11 cellular contexts compared by ENCODE assay signal in the genomic region with DNA sequence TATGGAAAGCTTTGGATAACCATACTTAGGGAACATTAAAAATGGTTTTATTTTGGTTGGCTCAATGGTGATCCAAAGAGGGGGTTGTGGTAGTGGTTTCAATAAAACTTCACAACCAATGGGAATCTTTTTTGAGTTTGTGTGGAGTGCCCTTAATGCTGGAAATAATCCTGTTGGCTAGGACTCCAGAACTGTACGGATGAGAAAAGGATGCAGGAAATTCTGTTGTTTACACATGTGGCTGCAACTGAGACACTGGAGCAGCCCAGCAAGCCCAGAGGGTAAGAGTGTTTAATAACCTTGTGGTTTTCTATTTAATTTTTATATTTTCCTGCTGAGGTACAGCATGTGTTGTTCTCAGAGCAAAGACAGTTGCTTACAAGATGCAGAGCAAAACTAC. TPM values are rescaled to one million over a fixed set of nuclear protein-coding genes. Genes with fewer than 3 reads are reported as not detected.
DNase-seq lines count a peak whose midpoint lies in the region; ATAC-seq and TF ChIP-seq lines count a peak whose summit lies in the region.
"Had no signal": no experiment of that assay in that cellular context is flagged by ENCODE, and none has a peak within 500 bp of the region (broad histone marks: within the 10 kb centered on the region; RNA-seq: fewer than 3 reads in every experiment).

A gene (plus strand): TSS at position 180 of the 400 bp plus-strand sequence. CDS start 38,684 bp downstream, outside the sequence.

- H3K9me3 Mint-ChIP-seq in GM23338 (no peaks in the 10 kb centered on the region), glutamatergic neuron (ENCODE audit: unreplicated experiment) (no peaks in the 10 kb centered on the region), Caco-2 (ENCODE audit: unreplicated experiment) (no peaks in the 10 kb centered on the region)
- H3K9me3 Mint-ChIP-seq: stimulated activated naive CD8-positive, alpha-beta T cell treated with anti-CD3 and anti-CD28 coated beads, Interleukin-15, Interleukin-2, amounts not matched to agents 100 ng/mL and 50 ng/mL, for 24 hours had no signal

- DNase-seq in GM23338 (ENCODE audit: low spot score) (no peak), SJCRH30 (peak; percentile 38 to 72), glutamatergic neuron (no peak), esophagus squamous epithelium (lab: John Stamatoyannopoulos, UW) (no peak), Caco-2 (no peak)
- DNase-seq in activated naive CD4-positive, alpha-beta T cell treated with anti-CD3 and anti-CD28 coated beads, Interleukin-2, amount 50 U/mL, for 16 hours: no peak
- DNase-seq: colonic mucosa, kidney glomerular epithelial cell, NCI-H187 treated with DMSO at 0.1 percent for 48 hours had no signal

- peaks cover 13% of the 10 kb centered on the region for H3K9me2 ChIP-seq in GM23338 (ENCODE audit: insufficient read depth)

- no TSS peak for BruUV-seq in Caco-2 (replicated peaks; lab: Mats Ljungman, UMichigan)

- H3K27ac Mint-ChIP-seq in GM23338 (peak within 1 kb of the TSS; percentile 45; the same call in 1 of the 2 replicates), glutamatergic neuron (ENCODE audit: unreplicated experiment) (peak within 1 kb of the TSS; percentile 57), Caco-2 (ENCODE audit: unreplicated experiment) (no peak within 1 kb of the TSS)
- H3K27ac Mint-ChIP-seq: stimulated activated naive CD8-positive, alpha-beta T cell treated with anti-CD3 and anti-CD28 coated beads, Interleukin-15, Interleukin-2, amounts not matched to agents 100 ng/mL and 50 ng/mL, for 24 hours had no signal

- no peak within 1 kb of the TSS for H3K27ac ChIP-seq in GM23338 (ENCODE audit: low read depth)
- no peak within 1 kb of the TSS for H3K27ac ChIP-seq in SJCRH30
- peak within 1 kb of the TSS in 2 of 4 donors; percentile 5 to 30 for H3K27ac ChIP-seq in esophagus squamous epithelium
- H3K27ac ChIP-seq: colonic mucosa had no signal

- H3K27me3 Mint-ChIP-seq in GM23338 (ENCODE audit: insufficient read depth, low read depth, poor library complexity) (no peaks in the 10 kb centered on the region), glutamatergic neuron (ENCODE audit: unreplicated experiment) (no peaks in the 10 kb centered on the region), Caco-2 (ENCODE audit: insufficient read depth, unreplicated experiment) (no peaks in the 10 kb centered on the region)
- H3K27me3 Mint-ChIP-seq: stimulated activated naive CD8-positive, alpha-beta T cell treated with anti-CD3 and anti-CD28 coated beads, Interleukin-15, Interleukin-2, amounts not matched to agents 100 ng/mL and 50 ng/mL, for 24 hours had no signal

- no peak within 1 kb of the TSS for H3K4me2 ChIP-seq in GM23338

- no peaks in the 10 kb centered on the region for H3F3A ChIP-seq in GM23338 (replicated peaks; ENCODE audit: low read depth)

- H2AFZ ChIP-seq in GM23338: no peak within 1 kb of the TSS

- no peaks in the 10 kb centered on the region for H4K20me1 ChIP-seq in GM23338 (replicated peaks; ENCODE audit: insufficient read depth)

- H3K9me3 ChIP-seq in SJCRH30 (replicated peaks) (no peaks in the 10 kb centered on the region), esophagus squamous epithelium (no peaks in the 10 kb centered on the region), Caco-2 (no peaks in the 10 kb centered on the region)
- H3K9me3 ChIP-seq: colonic mucosa had no signal

- no peak for TF ChIP-seq POLR2A in esophagus squamous epithelium (IDR thresholded peaks at IDR 0.05)

- 20 to 22% methylated on average over 1 of the region's 1 CpG for WGBS in esophagus squamous epithelium, 2 donors

- H3K4me1 ChIP-seq in GM23338 (ENCODE audit: insufficient read depth) (0 out of 2 replicates have a peak, but pooled peaks cover 7% of the 10 kb centered on the region), SJCRH30 (peaks cover 8% of the 10 kb centered on the region; the same call in 1 of the 2 replicates), esophagus squamous epithelium (no peaks in the 10 kb centered on the region), Caco-2 (no peaks in the 10 kb centered on the region)
- H3K4me1 ChIP-seq: colonic mucosa had no signal

- no peaks in the 10 kb centered on the region for H3K36me3 ChIP-seq in GM23338 (ENCODE audit: insufficient read depth)
- no peaks in the 10 kb centered on the region for H3K36me3 ChIP-seq in SJCRH30
- H3K36me3 ChIP-seq in esophagus squamous epithelium: no peaks in the 10 kb centered on the region
- H3K36me3 ChIP-seq in Caco-2 (ENCODE audit: control insufficient read depth, insufficient read depth, low read length): no peaks in the 10 kb centered on the region
- H3K36me3 ChIP-seq: colonic mucosa had no signal

- POLR2A ChIA-PET in Caco-2 (lab: Charles Lee): no interaction called here

- CTCF ChIA-PET in Caco-2 (lab: Charles Lee): no interaction called here

- no peak for ATAC-seq in GM23338

- intact Hi-C loops in esophagus squamous epithelium (cut with DNase I) (no loop called here), Caco-2 (cut with micrococcal nuclease; ENCODE audit: unreplicated experiment) (no loop called here)

- no peaks in the 10 kb centered on the region for H3K79me2 ChIP-seq in GM23338 (replicated peaks; ENCODE audit: insufficient read depth)

- H3K36me3 Mint-ChIP-seq in GM23338 (ENCODE audit: low read depth) (no peaks in the 10 kb centered on the region), glutamatergic neuron (ENCODE audit: unreplicated experiment) (no peaks in the 10 kb centered on the region), Caco-2 (ENCODE audit: insufficient read depth, unreplicated experiment) (no peaks in the 10 kb centered on the region)

- H3K4me3 ChIP-seq in GM23338 (no peak within 1 kb of the TSS), SJCRH30 (0 out of 2 replicates have a peak within 1 kb of the TSS, but pooled peaks have one; percentile 8), esophagus squamous epithelium (peak within 1 kb of the TSS in 1 of 4 donors; percentile 17), Caco-2 (ENCODE audit: low read depth, low read length) (no peak within 1 kb of the TSS)
- H3K4me3 ChIP-seq: colonic mucosa had no signal

- H3K27me3 ChIP-seq in GM23338 (ENCODE audit: insufficient read depth): no peaks in the 10 kb centered on the region
- H3K27me3 ChIP-seq in SJCRH30: no peaks in the 10 kb centered on the region
- no peaks in the 10 kb centered on the region for H3K27me3 ChIP-seq in esophagus squamous epithelium
- H3K27me3 ChIP-seq in Caco-2 (replicated peaks; ENCODE audit: control insufficient read depth, insufficient read depth, low read length): no peaks in the 10 kb centered on the region
- H3K27me3 ChIP-seq: colonic mucosa had no signal

- H3K4me3 Mint-ChIP-seq in GM23338: no peak within 1 kb of the TSS
- H3K4me3 Mint-ChIP-seq in glutamatergic neuron (ENCODE audit: unreplicated experiment): peak within 1 kb of the TSS; percentile 1
- H3K4me3 Mint-ChIP-seq in Caco-2 (ENCODE audit: unreplicated experiment): no peak within 1 kb of the TSS
- H3K4me3 Mint-ChIP-seq: stimulated activated naive CD8-positive, alpha-beta T cell treated with anti-CD3 and anti-CD28 coated beads, Interleukin-15, Interleukin-2, amounts not matched to agents 100 ng/mL and 50 ng/mL, for 24 hours had no signal

- H3K4me1 Mint-ChIP-seq in GM23338 (peaks cover 19% of the 10 kb centered on the region; the same call in 2 of the 3 replicates), glutamatergic neuron (ENCODE audit: low read depth, unreplicated experiment) (peaks cover 5% of the 10 kb centered on the region), Caco-2 (ENCODE audit: low read depth, unreplicated experiment) (no peaks in the 10 kb centered on the region)

- no peak for TF ChIP-seq CTCF in GM23338 (conservative IDR thresholded peaks at IDR 0.05; ENCODE audit: low read depth in 2 of 2)
- TF ChIP-seq CTCF in glutamatergic neuron (IDR thresholded peaks at IDR 0.05; ENCODE audit: partially characterized antibody, unreplicated experiment): no peak
- TF ChIP-seq CTCF in subcutaneous adipose tissue (IDR thresholded peaks at IDR 0.05; ENCODE audit: low read depth): no peak
- TF ChIP-seq CTCF in esophagus squamous epithelium (IDR thresholded peaks at IDR 0.05): no peak
- no peak for TF ChIP-seq CTCF in Caco-2 (IDR thresholded peaks at IDR 0.05; ENCODE audit: insufficient read depth in 1 of 2, low read depth in 1 of 2, low read length in 1 of 2, severe bottlenecking in 1 of 2, unreplicated experiment in 1 of 2)

TF ChIP-seq in GM23338, 12 proteins besides CTCF, POLR2A, EP300 and RAD21 (continues in another document):
- TF ChIP-seq STAT1 (IDR thresholded peaks at IDR 0.05; ENCODE audit: unreplicated experiment) (no peak), JUNB (IDR thresholded peaks at IDR 0.05; ENCODE audit: unreplicated experiment) (no peak), ZNF331 (CRISPR knock-in tag; IDR thresholded peaks at IDR 0.05; ENCODE audit: low read depth) (no peak)

RNA-seq across cellular contexts. Expression of the gene that starts here (rescaled TPM):
- 0.16 and 1.3 TPM in 2 replicates for total RNA-seq in GM23338 (2014; rRNA removed; shearing (Covaris generic))
- polyA plus RNA-seq in GM23338 (2016; fragmentation: Nextera tagmentation; extraction: Ambion mirVana): 2.1 and 3.4 TPM in 2 replicates
- total RNA-seq in SJCRH30 (2014; rRNA removed; shearing (Covaris generic)): 0.51 and 0.91 TPM in 2 replicates
- 8.1 TPM for total RNA-seq in glutamatergic neuron (ENCODE audit: unreplicated experiment)
- 10 to 100 TPM in 3 of 4 donors, 1 to 10 TPM in 1; 4.7 to 13.8 (median 12.6) TPM for total RNA-seq in subcutaneous adipose tissue
- 1 to 10 TPM in 3 of 4 donors, under 1 TPM in 1; 0.27 to 3.8 (median 2.8) TPM for total RNA-seq in esophagus squamous epithelium
- 0.60 and 1.1 TPM in 2 replicates for total RNA-seq in Caco-2 (2022)

Comparison
In these comparisons a context has a peak if more than half of its experiments do, and no peak if none do; other contexts are left out.
1. Peak in DNase-seq and H3K4me3 ChIP-seq in SJCRH30; RNA of the gene not detected or under 1 TPM.